In the genomic region with DNA sequence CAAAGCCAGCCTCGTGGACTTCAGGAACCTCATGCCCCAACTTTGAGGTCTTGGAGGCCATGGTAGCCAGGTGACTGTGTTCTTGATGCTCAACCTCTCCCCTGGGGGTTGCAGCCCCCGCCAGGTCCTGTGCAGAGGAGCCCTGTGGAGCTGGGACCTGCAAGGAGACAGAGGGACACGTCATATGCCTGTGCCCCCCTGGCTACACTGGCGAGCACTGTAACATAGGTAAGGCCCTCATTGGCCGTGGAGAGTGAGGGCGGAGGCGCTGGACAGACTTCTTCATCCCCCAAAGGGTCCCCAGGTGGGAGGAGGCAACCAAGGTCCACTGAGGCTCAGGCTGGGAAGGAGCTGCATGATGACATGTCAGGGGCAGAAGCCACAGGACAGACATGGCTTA, we compare ENCODE assay signal across 9 cellular contexts. TPM values are rescaled to one million over a fixed set of nuclear protein-coding genes. Genes with fewer than 3 reads are reported as not detected.
"Had no signal": no experiment of that assay in that cellular context is flagged by ENCODE, and none has a peak within 500 bp of the region (broad histone marks: within the 10 kb centered on the region; RNA-seq: fewer than 3 reads in every experiment).

No MANE protein-coding gene starts in this region.

- H3K27ac ChIP-seq: GM23248, HL-60 had no signal

- H3K4me1 Mint-ChIP-seq: IgD-negative memory B cell had no signal

- H3K27ac Mint-ChIP-seq: HFFc6, IgD-negative memory B cell had no signal

- H3K36me3 ChIP-seq: HAP-1 had no signal

- H3K9ac ChIP-seq: GM23248 had no signal

- H3K4me3 Mint-ChIP-seq: HFFc6, IgD-negative memory B cell had no signal

- DNase-seq: GM23248, GOT3, H7, HFFc6 had no signal

- H2AFZ ChIP-seq: GM23248 had no signal

- H3K9me3 ChIP-seq: HAP-1 had no signal

- ATAC-seq: HCT116, HepG2 had no signal

- H3K4me3 ChIP-seq: GM23248, HAP-1 had no signal

- H3K4me1 ChIP-seq: HAP-1 had no signal

- H3K27me3 Mint-ChIP-seq: IgD-negative memory B cell had no signal

- FAIRE-seq: HepG2 had no signal

- H3K36me3 Mint-ChIP-seq: IgD-negative memory B cell had no signal

- H3K9me3 Mint-ChIP-seq: IgD-negative memory B cell had no signal

RNA-seq across cellular contexts. Expression of gene HAPLN3, which starts 35.1 kb away (rescaled TPM):
- total RNA-seq: HepG2 had no signal

RNA-seq across cellular contexts. Expression of gene ACAN, which starts 57.0 kb away (rescaled TPM):
- total RNA-seq: GM23248, HepG2 had no signal
- polyA plus RNA-seq: GM23248, HepG2, IgD-negative memory B cell had no signal
